Comparison of ENCODE assay signal across 1 cellular context in genomic region chr2:27000228-27000627, GRCh38.
TF ChIP-seq lines count a peak whose summit lies in the region.

No MANE protein-coding gene starts in this region.

TF ChIP-seq in K562, 482 proteins besides CTCF, POLR2A, EP300 and RAD21 (continued from another document):
- TF ChIP-seq MGA (IDR thresholded peaks at IDR 0.05) = no peak
